In genomic region chr15:30985081-30985531, GRCh38 we compare ENCODE assay signal across 10 cellular contexts. TPM values are rescaled to one million over a fixed set of nuclear protein-coding genes. Genes with fewer than 3 reads are reported as not detected.
A peak's percentile ranks its signal among the peaks of the same experiment; 100 is the strongest.
DNase-seq lines count a peak whose midpoint lies in the region; ATAC-seq and TF ChIP-seq lines count a peak whose summit lies in the region.
"Had no signal": no experiment of that assay in that cellular context is flagged by ENCODE, and none has a peak within 500 bp of the region (broad histone marks: within the 10 kb centered on the region; RNA-seq: fewer than 3 reads in every experiment).

No MANE protein-coding gene starts in this region.

- H3K4me3 ChIP-seq in foreskin fibroblast (ENCODE audit: low read depth in 1 of 2, low read length in 2 of 2), result no peak overlapping the region
- H3K4me3 ChIP-seq: cardiac muscle cell had no signal

- intact Hi-C loops in sciatic nerve (cut with DNase I), result no loop called here

- TF ChIP-seq CTCF in foreskin fibroblast (IDR thresholded peaks at IDR 0.05; ENCODE audit: low read depth, low read length), result no peak

- DNase-seq in ELR (ENCODE audit: low read depth), result peak; percentile 17
- peak; percentile 35 to 62 for DNase-seq in foreskin fibroblast
- no peak for DNase-seq in sciatic nerve (ENCODE audit: low spot score)
- no peak for DNase-seq in NCI-H2227 treated with DMSO at 0.1 percent for 48 hours (lab: John Stamatoyannopoulos, UW)
- DNase-seq in NCI-H748 treated with DMSO at 0.1 percent for 48 hours (lab: John Stamatoyannopoulos, UW), result no peak
- DNase-seq: NCI-H187 treated with DMSO at 0.1 percent for 48 hours had no signal

- ATAC-seq in SK-N-SH treated with all-trans-retinoic acid at 6 μM for 48 hours, result peak; percentile 71
- ATAC-seq in sciatic nerve, result peak; percentile 54
- no peak for ATAC-seq in GM21576 (IDR thresholded peaks at IDR 0.05; ENCODE audit: unreplicated experiment)
- no peak for ATAC-seq in HG03521 (IDR thresholded peaks at IDR 0.05; ENCODE audit: unreplicated experiment)

TF ChIP-seq in SK-N-SH treated with all-trans-retinoic acid at 6 μM for 48 hours, 23 proteins besides CTCF, POLR2A, EP300 and RAD21:
- TF ChIP-seq PATZ1 (CRISPR knock-in tag; IDR thresholded peaks at IDR 0.05; ENCODE audit: borderline replicate concordance) (no peak), SNAI2 (CRISPR knock-in tag; IDR thresholded peaks at IDR 0.05) (no peak), CSDC2 (CRISPR knock-in tag; IDR thresholded peaks at IDR 0.05) (no peak)

RNA-seq across cellular contexts. Expression of gene MTMR10, which starts 6.3 kb away (rescaled TPM):
- total RNA-seq in sciatic nerve, result 67.7 TPM

Comparison
In these comparisons a context has a peak if more than half of its experiments do, and no peak if none do; other contexts are left out.
1. DNase-seq: peak in ELR (single experiment) and foreskin fibroblast (2 of 2); none in sciatic nerve (single experiment), NCI-H2227 treated with DMSO at 0.1 percent for 48 hours (single experiment) and NCI-H748 treated with DMSO at 0.1 percent for 48 hours (single experiment).
2. ATAC-seq: peak in SK-N-SH treated with all-trans-retinoic acid at 6 μM for 48 hours (single experiment) and sciatic nerve (single experiment); none in GM21576 (single experiment) and HG03521 (single experiment).